ENCODE assay signal across 9 cellular contexts in the genomic region with DNA sequence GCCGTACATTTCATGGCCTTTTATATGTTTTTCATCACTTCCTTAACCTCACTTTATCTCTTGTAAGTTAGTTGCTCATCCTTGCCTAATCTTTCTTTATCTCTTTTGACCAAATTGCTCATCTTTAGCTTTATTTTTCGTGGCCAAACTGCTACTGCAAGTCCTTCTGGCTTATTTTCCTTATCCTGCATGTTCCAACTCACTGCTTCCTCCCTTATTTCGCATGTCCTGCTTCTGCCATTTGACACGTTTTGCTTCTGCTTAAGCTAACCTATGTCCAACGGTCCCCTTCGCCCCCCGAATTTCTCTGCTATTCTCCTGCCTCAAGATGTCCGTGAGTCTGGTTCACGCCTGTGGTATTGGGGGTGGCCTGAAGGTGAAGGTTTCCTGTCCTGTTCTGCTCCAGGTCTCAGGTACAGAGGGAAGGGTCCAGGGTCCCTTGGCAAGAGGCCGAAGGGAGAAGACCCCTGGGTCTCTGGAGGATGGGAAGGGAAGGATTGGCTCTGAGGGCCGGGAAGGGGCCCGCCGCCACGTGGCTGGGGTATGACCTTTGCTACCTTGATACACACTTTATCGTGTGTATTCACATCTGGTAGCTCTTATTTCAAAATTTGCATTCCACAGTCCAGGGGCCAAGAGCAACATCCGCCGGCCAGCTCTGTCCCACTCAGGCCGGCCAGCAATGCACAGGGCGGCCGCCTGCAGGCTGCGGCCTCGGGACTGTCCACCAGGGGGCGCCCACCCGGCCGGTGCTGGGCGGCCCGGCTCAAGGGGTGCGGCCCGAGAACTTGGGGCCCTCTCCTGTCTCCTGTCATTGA. TPM values are rescaled to one million over a fixed set of nuclear protein-coding genes. Genes with fewer than 3 reads are reported as not detected.
DNase-seq lines count a peak whose midpoint lies in the region; ATAC-seq and TF ChIP-seq lines count a peak whose summit lies in the region.
"Had no signal": no experiment of that assay in that cellular context is flagged by ENCODE, and none has a peak within 500 bp of the region (broad histone marks: within the 10 kb centered on the region; RNA-seq: fewer than 3 reads in every experiment).

No MANE protein-coding gene starts in this region.

- no peaks in the 10 kb centered on the region for H3K36me3 ChIP-seq in stomach

- POLR2A ChIA-PET in activated CD4-positive, alpha-beta memory T cell treated with anti-CD3 and anti-CD28 coated beads for 36 hours (lab: Charles Lee), result interaction anchor here (1.1 kb wide), 1 partner anchor 9 kb away, joined by 6 read pairs; a partner anchor contains a TSS
- POLR2A ChIA-PET in naive thymus-derived CD8-positive, alpha-beta T cell (lab: Charles Lee), result interaction anchor here (0.7 to 1.6 kb wide), 7 partner anchors 9 to 165 kb away, joined by 3 to 9 read pairs (median 4); a partner anchor contains a TSS

- WGBS in stomach, 5 donors, result 27 to 30% (median 29%) methylated on average over 27 to 29 of the region's 29 CpGs

- H3K9me3 Mint-ChIP-seq in activated CD4-positive, alpha-beta memory T cell treated with anti-CD3 and anti-CD28 coated beads for 36 hours, result no peaks in the 10 kb centered on the region
- no peaks in the 10 kb centered on the region for H3K9me3 Mint-ChIP-seq in effector memory CD8-positive, alpha-beta T cell
- H3K9me3 Mint-ChIP-seq in naive thymus-derived CD8-positive, alpha-beta T cell, result no peaks in the 10 kb centered on the region

- CTCF ChIA-PET in activated CD4-positive, alpha-beta memory T cell treated with anti-CD3 and anti-CD28 coated beads for 36 hours (lab: Charles Lee), result interaction anchor here (0.6 to 3.6 kb wide), 34 partner anchors 8 to 714 kb away, joined by 3 to 93 read pairs (median 4); a partner anchor contains a TSS

- peak overlapping the region in 1 of 5 donors; percentile 13 for H3K27ac ChIP-seq in stomach
- H3K27ac ChIP-seq: epithelial cell of prostate had no signal

- H3K4me3 ChIP-seq in stomach, result no peak overlapping the region

- no peaks in the 10 kb centered on the region for H3K36me3 Mint-ChIP-seq in activated CD4-positive, alpha-beta memory T cell treated with anti-CD3 and anti-CD28 coated beads for 36 hours
- no peaks in the 10 kb centered on the region for H3K36me3 Mint-ChIP-seq in effector memory CD8-positive, alpha-beta T cell (ENCODE audit: insufficient read depth)
- H3K36me3 Mint-ChIP-seq in naive thymus-derived CD8-positive, alpha-beta T cell, result no peaks in the 10 kb centered on the region

- H3K4me3 Mint-ChIP-seq in activated CD4-positive, alpha-beta memory T cell treated with anti-CD3 and anti-CD28 coated beads for 36 hours, result no peak overlapping the region
- no peak overlapping the region for H3K4me3 Mint-ChIP-seq in effector memory CD8-positive, alpha-beta T cell
- no peak overlapping the region for H3K4me3 Mint-ChIP-seq in naive thymus-derived CD8-positive, alpha-beta T cell

- H3K27me3 ChIP-seq in stomach, result no peaks in the 10 kb centered on the region

- no peaks in the 10 kb centered on the region for H3K27me3 Mint-ChIP-seq in activated CD4-positive, alpha-beta memory T cell treated with anti-CD3 and anti-CD28 coated beads for 36 hours
- H3K27me3 Mint-ChIP-seq in effector memory CD8-positive, alpha-beta T cell, result no peaks in the 10 kb centered on the region
- H3K27me3 Mint-ChIP-seq in naive thymus-derived CD8-positive, alpha-beta T cell, result peaks cover 0 to 2% (median 0%) of the 10 kb centered on the region in 5 donors

- intact Hi-C loops in activated CD4-positive, alpha-beta memory T cell treated with anti-CD3 and anti-CD28 coated beads for 36 hours (cut with micrococcal nuclease), result loop anchor here (1.0 to 5.0 kb wide), 2 partner anchors 36 to 165 kb away; no protein-coding TSS in a partner anchor
- intact Hi-C loops in stomach (cut with DNase I; ENCODE audit: low total_unique reads), result loop anchor here (5.0 kb wide), 1 partner anchor 35 kb away; no protein-coding TSS in a partner anchor

- H3K27ac Mint-ChIP-seq in activated CD4-positive, alpha-beta memory T cell treated with anti-CD3 and anti-CD28 coated beads for 36 hours, result no peak overlapping the region
- H3K27ac Mint-ChIP-seq in effector memory CD8-positive, alpha-beta T cell, result no peak overlapping the region
- no peak overlapping the region for H3K27ac Mint-ChIP-seq in naive thymus-derived CD8-positive, alpha-beta T cell

- H3K4me1 ChIP-seq in stomach, result peaks cover 0 to 14% (median 12%) of the 10 kb centered on the region in 4 donors

- TF ChIP-seq EP300 in stomach (IDR thresholded peaks at IDR 0.05), result no peak

- peak; percentile 99 for ATAC-seq in effector memory CD8-positive, alpha-beta T cell (replicated peaks)
- ATAC-seq in naive thymus-derived CD8-positive, alpha-beta T cell, result peak; percentile 77 to 99

- peaks cover 3% of the 10 kb centered on the region for H3K4me1 Mint-ChIP-seq in activated CD4-positive, alpha-beta memory T cell treated with anti-CD3 and anti-CD28 coated beads for 36 hours (ENCODE audit: low read depth)
- peaks cover 0 to 3% of the 10 kb centered on the region in 2 donors for H3K4me1 Mint-ChIP-seq in effector memory CD8-positive, alpha-beta T cell (ENCODE audit: low read depth in 2 of 2)
- H3K4me1 Mint-ChIP-seq in naive thymus-derived CD8-positive, alpha-beta T cell, result peaks cover 1 to 4% (median 3%) of the 10 kb centered on the region in 4 donors

- H3K9me3 ChIP-seq in stomach, result no peaks in the 10 kb centered on the region

- peak in 5 of 7 experiments; percentile 89 to 100 (median 98) for TF ChIP-seq CTCF in stomach (IDR thresholded peaks at IDR 0.05)

- no peak for TF ChIP-seq POLR2A in stomach (IDR thresholded peaks at IDR 0.05)

- DNase-seq in NCI-H82 (lab: John Stamatoyannopoulos, UW) (peak; percentile 37), NCI-H82 treated with DMSO at 0.1 percent for 48 hours (lab: John Stamatoyannopoulos, UW; ENCODE audit: unreplicated experiment) (no peak), LoVo (ENCODE audit: low spot score) (peak; percentile 62), stomach (peak; percentile 75), NCI-H1417 treated with DMSO at 0.1 percent for 48 hours (lab: John Stamatoyannopoulos, UW) (no peak)
- peak; percentile 73 for DNase-seq in activated CD4-positive, alpha-beta memory T cell treated with anti-CD3 and anti-CD28 coated beads for 36 hours
- DNase-seq in effector memory CD8-positive, alpha-beta T cell, result peak; percentile 65 to 74 (median 66)
- peak in 8 of 10 donors; percentile 35 to 80 (median 60) for DNase-seq in naive thymus-derived CD8-positive, alpha-beta T cell

RNA-seq across cellular contexts. Expression of a gene that starts 2.9 kb away (rescaled TPM):
- not detected for total RNA-seq in activated CD4-positive, alpha-beta memory T cell treated with anti-CD3 and anti-CD28 coated beads for 36 hours
- not detected for total RNA-seq in naive thymus-derived CD8-positive, alpha-beta T cell
- not detected for polyA plus RNA-seq in naive thymus-derived CD8-positive, alpha-beta T cell
- not detected for total RNA-seq in stomach
- under 1 TPM in 1 of 3 donors, not detected in 2; 0.23 TPM for polyA plus RNA-seq in stomach

RNA-seq across cellular contexts. Expression of a gene that starts 6.0 kb away (rescaled TPM):
- total RNA-seq in activated CD4-positive, alpha-beta memory T cell treated with anti-CD3 and anti-CD28 coated beads for 36 hours, result 10 to 100 TPM; 24.6 to 24.7 TPM
- total RNA-seq in naive thymus-derived CD8-positive, alpha-beta T cell, result 10 to 100 TPM; 10.5 to 11.0 TPM
- polyA plus RNA-seq in naive thymus-derived CD8-positive, alpha-beta T cell, result 10 to 100 TPM; 30.5 to 35.6 (median 34.2) TPM
- total RNA-seq in stomach, result 100 to 1,000 TPM in 1 of 5 donors, 10 to 100 TPM in 4; 19.8 to 348 (median 63.6) TPM
- polyA plus RNA-seq in stomach, result 10 to 100 TPM; 76.7 to 80.5 (median 79.6) TPM

RNA-seq across cellular contexts. Expression of a gene that starts 9.0 kb away (rescaled TPM):
- 1 to 10 TPM; 5.8 to 6.9 TPM for total RNA-seq in activated CD4-positive, alpha-beta memory T cell treated with anti-CD3 and anti-CD28 coated beads for 36 hours
- total RNA-seq in naive thymus-derived CD8-positive, alpha-beta T cell, result 10 to 100 TPM; 13.2 to 15.6 TPM
- under 1 TPM; 0.26 to 0.42 (median 0.32) TPM for polyA plus RNA-seq in naive thymus-derived CD8-positive, alpha-beta T cell
- 10 to 100 TPM in 1 of 5 donors, 1 to 10 TPM in 3, under 1 TPM in 1; 0.58 to 16.1 (median 5.7) TPM for total RNA-seq in stomach
- 1 to 10 TPM; 2.0 to 7.2 (median 4.3) TPM for polyA plus RNA-seq in stomach

RNA-seq across cellular contexts. Expression of a gene that starts 17.5 kb away (rescaled TPM):
- 10 to 100 TPM in 1 of 2 experiments, 1 to 10 TPM in 1; 8.5 to 12.9 TPM for total RNA-seq in activated CD4-positive, alpha-beta memory T cell treated with anti-CD3 and anti-CD28 coated beads for 36 hours
- 10 to 100 TPM in 1 of 2 experiments, 1 to 10 TPM in 1; 8.0 to 10.4 TPM for total RNA-seq in naive thymus-derived CD8-positive, alpha-beta T cell
- 1 to 10 TPM; 4.1 to 8.8 (median 7.7) TPM for polyA plus RNA-seq in naive thymus-derived CD8-positive, alpha-beta T cell
- total RNA-seq in stomach, result 1 to 10 TPM in 2 of 5 donors, not detected in 3; 4.3 to 6.4 TPM
- 10 to 100 TPM in 2 of 3 donors, 1 to 10 TPM in 1; 8.7 to 22.1 (median 14.4) TPM for polyA plus RNA-seq in stomach

RNA-seq across cellular contexts. Expression of a gene that starts 20.8 kb away (rescaled TPM):
- under 1 TPM in 1 of 2 experiments, not detected in 1; 0.33 TPM for total RNA-seq in activated CD4-positive, alpha-beta memory T cell treated with anti-CD3 and anti-CD28 coated beads for 36 hours
- 1 to 10 TPM; 1.3 to 1.4 TPM for total RNA-seq in naive thymus-derived CD8-positive, alpha-beta T cell
- polyA plus RNA-seq in naive thymus-derived CD8-positive, alpha-beta T cell, result under 1 TPM in 2 of 3 donors, not detected in 1; 0.02 to 0.11 TPM
- total RNA-seq in stomach, result 10 to 100 TPM in 2 of 5 donors, 1 to 10 TPM in 2, not detected in 1; 2.2 to 15.1 (median 9.8) TPM
- under 1 TPM; 0.46 to 0.87 (median 0.80) TPM for polyA plus RNA-seq in stomach

Comparison
In these comparisons a context has a peak if more than half of its experiments do, and no peak if none do; other contexts are left out.
1. DNase-seq: peak in NCI-H82 (single experiment), LoVo (single experiment), activated CD4-positive, alpha-beta memory T cell treated with anti-CD3 and anti-CD28 coated beads for 36 hours (single experiment), effector memory CD8-positive, alpha-beta T cell (3 of 3), naive thymus-derived CD8-positive, alpha-beta T cell (8 of 10) and stomach (single experiment); none in NCI-H82 treated with DMSO at 0.1 percent for 48 hours (single experiment) and NCI-H1417 treated with DMSO at 0.1 percent for 48 hours (single experiment).